ENCODE assay signal across 2 cellular contexts in genomic region chr10:17061418-17061817, GRCh38.
TF ChIP-seq lines count a peak whose summit lies in the region.

No MANE protein-coding gene starts in this region.

TF ChIP-seq in HCT116, 20 proteins besides CTCF, POLR2A, EP300 and RAD21 (continued from another document):
- no peak for TF ChIP-seq ZBTB33 (IDR thresholded peaks at IDR 0.05; ENCODE audit: extremely low read depth, insufficient replicate concordance, low read length)
- TF ChIP-seq EZH2 (IDR thresholded peaks at IDR 0.05): no peak
- no peak for TF ChIP-seq SRF (IDR thresholded peaks at IDR 0.05; ENCODE audit: low read depth)
- no peak for TF ChIP-seq SIN3A (IDR thresholded peaks at IDR 0.05; ENCODE audit: low read depth)
- TF ChIP-seq TCF7L2 (IDR thresholded peaks at IDR 0.05; ENCODE audit: borderline replicate concordance, extremely low read depth, insufficient read depth, insufficient read length): no peak
- no peak for TF ChIP-seq CEBPB (IDR thresholded peaks at IDR 0.05; ENCODE audit: low read depth)
- no peak for TF ChIP-seq ZFX (IDR thresholded peaks at IDR 0.05)
- no peak for TF ChIP-seq CBX3 (IDR thresholded peaks at IDR 0.05; ENCODE audit: low read depth)

TF ChIP-seq in SK-N-SH treated with all-trans-retinoic acid at 6 μM for 48 hours, 23 proteins besides CTCF, POLR2A, EP300 and RAD21 (continued from another document):
- TF ChIP-seq POU6F1 (CRISPR knock-in tag; IDR thresholded peaks at IDR 0.05; ENCODE audit: borderline replicate concordance, low read depth) (0 out of 2 replicates have a peak, but pooled peaks have one; percentile 5), ARNTL (CRISPR knock-in tag; IDR thresholded peaks at IDR 0.05; ENCODE audit: borderline replicate concordance, low read depth) (no peak), ESRRG (CRISPR knock-in tag; IDR thresholded peaks at IDR 0.05) (no peak), ZNF70 (CRISPR knock-in tag; IDR thresholded peaks at IDR 0.05) (no peak), ZFP3 (CRISPR knock-in tag; IDR thresholded peaks at IDR 0.05) (no peak), PATZ1 (CRISPR knock-in tag; IDR thresholded peaks at IDR 0.05; ENCODE audit: borderline replicate concordance) (no peak), CSDC2 (CRISPR knock-in tag; IDR thresholded peaks at IDR 0.05) (no peak), TSHZ2 (CRISPR knock-in tag; IDR thresholded peaks at IDR 0.05) (no peak), ISL1 (CRISPR knock-in tag; IDR thresholded peaks at IDR 0.05) (0 out of 2 replicates have a peak, but pooled peaks have one; percentile 6), TOX (CRISPR knock-in tag; IDR thresholded peaks at IDR 0.05; ENCODE audit: borderline replicate concordance) (no peak), ZNF565 (CRISPR knock-in tag; conservative IDR thresholded peaks at IDR 0.05; ENCODE audit: low read depth) (no peak), CREB5 (CRISPR knock-in tag; IDR thresholded peaks at IDR 0.05; ENCODE audit: low read depth) (no peak), SNAI2 (CRISPR knock-in tag; IDR thresholded peaks at IDR 0.05) (no peak), ZFP30 (CRISPR knock-in tag; IDR thresholded peaks at IDR 0.05) (no peak), OSR1 (CRISPR knock-in tag; IDR thresholded peaks at IDR 0.05) (no peak), ZC3H10 (CRISPR knock-in tag; IDR thresholded peaks at IDR 0.05) (no peak)
TF ChIP-seq in SK-N-SH treated with all-trans-retinoic acid at 6 μM for 48 hours: peak in this region for 2.
